ENCODE assay signal across 13 cellular contexts in genomic region chr12:6840428-6841138, GRCh38. TPM values are rescaled to one million over a fixed set of nuclear protein-coding genes. Genes with fewer than 3 reads are reported as not detected.
DNase-seq lines count a peak whose midpoint lies in the region; ATAC-seq and TF ChIP-seq lines count a peak whose summit lies in the region.
"Had no signal": no experiment of that assay in that cellular context is flagged by ENCODE, and none has a peak within 500 bp of the region (broad histone marks: within the 10 kb centered on the region; RNA-seq: fewer than 3 reads in every experiment).

Gene GNB3, plus strand, starts transcription at chr12:6840925. Its CDS starts 363 bp downstream, at chr12:6841288.

- no peak within 1 kb of the TSS for H3K27ac Mint-ChIP-seq in GM23338
- H3K27ac Mint-ChIP-seq in neural crest cell (ENCODE audit: unreplicated experiment): no peak within 1 kb of the TSS
- H3K27ac Mint-ChIP-seq: natural killer cell had no signal

- H4K8ac ChIP-seq in mesenchymal stem cell (ENCODE audit: low read length): no peak within 1 kb of the TSS

- no peaks in the 10 kb centered on the region; the same call in 1 of the 2 replicates for H4K20me1 ChIP-seq in GM23338 (replicated peaks; ENCODE audit: insufficient read depth)
- H4K20me1 ChIP-seq in OCI-LY7 (ENCODE audit: insufficient read depth, low read length): no peaks in the 10 kb centered on the region

- H3K27me3 Mint-ChIP-seq in GM23338 (ENCODE audit: insufficient read depth, low read depth, poor library complexity) (peaks cover 22% of the 10 kb centered on the region), neural crest cell (ENCODE audit: low read depth) (no peaks in the 10 kb centered on the region)
- H3K27me3 Mint-ChIP-seq in activated T-cell treated with anti-CD3 and anti-CD28 coated beads, Interleukin-2, amount 50 U/mL, for 4 hours (ENCODE audit: low read depth): no peaks in the 10 kb centered on the region

- H3K27ac ChIP-seq in GM23338 (ENCODE audit: low read depth) (no peak within 1 kb of the TSS), OCI-LY7 (ENCODE audit: low read depth, low read length, poor library complexity, severe bottlenecking) (peak within 1 kb of the TSS; percentile 92), mesenchymal stem cell (ENCODE audit: low read length, poor library complexity, severe bottlenecking) (no peak within 1 kb of the TSS)
- H3K27ac ChIP-seq in effector memory CD4-positive, alpha-beta T cell (ENCODE audit: insufficient read depth, low read length, poor library complexity, severe bottlenecking): no peak within 1 kb of the TSS

- H2AFZ ChIP-seq in GM23338: no peak within 1 kb of the TSS
- no peak within 1 kb of the TSS for H2AFZ ChIP-seq in OCI-LY7 (ENCODE audit: low read length)
- no peak within 1 kb of the TSS for H2AFZ ChIP-seq in mesenchymal stem cell (ENCODE audit: low read depth, low read length)

- no peaks in the 10 kb centered on the region for H3K9me3 Mint-ChIP-seq in GM23338
- no peaks in the 10 kb centered on the region for H3K9me3 Mint-ChIP-seq in neural crest cell
- H3K9me3 Mint-ChIP-seq in activated T-cell treated with anti-CD3 and anti-CD28 coated beads, Interleukin-2, amount 50 U/mL, for 4 hours: no peaks in the 10 kb centered on the region
- H3K9me3 Mint-ChIP-seq: natural killer cell had no signal

- H3K79me1 ChIP-seq in mesenchymal stem cell (replicated peaks; ENCODE audit: low read length, poor library complexity, severe bottlenecking): peaks cover 24% of the 10 kb centered on the region

- H3K36me3 ChIP-seq in GM23338 (ENCODE audit: insufficient read depth): peaks cover 13% of the 10 kb centered on the region
- peaks cover 13% of the 10 kb centered on the region for H3K36me3 ChIP-seq in OCI-LY7 (ENCODE audit: insufficient read depth, low read length)
- H3K36me3 ChIP-seq in effector memory CD4-positive, alpha-beta T cell (ENCODE audit: control insufficient read depth, insufficient read depth, low read length): no peaks in the 10 kb centered on the region
- peaks cover 82 to 87% of the 10 kb centered on the region in 2 experiments for H3K36me3 ChIP-seq in mesenchymal stem cell (ENCODE audit: control insufficient read depth in 1 of 2, insufficient read depth in 2 of 2, low read depth in 1 of 2, low read length in 2 of 2)

- POLR2A ChIA-PET in OCI-LY7 (lab: Charles Lee): interaction anchor here (0.5 to 4.4 kb wide), 17 partner anchors 8 to 307 kb away, joined by 3 to 101 read pairs (median 4); partner anchors contain the start of genes CDCA3, COPS7A, GAPDH and LRRC23

- H3K9me3 ChIP-seq in OCI-LY7 (ENCODE audit: low read length): no peaks in the 10 kb centered on the region
- no peaks in the 10 kb centered on the region for H3K9me3 ChIP-seq in effector memory CD4-positive, alpha-beta T cell (ENCODE audit: control insufficient read depth, low read length)
- H3K9me3 ChIP-seq in mesenchymal stem cell (ENCODE audit: control insufficient read depth, low read length): no peaks in the 10 kb centered on the region

- H3K9me2 ChIP-seq in GM23338 (ENCODE audit: insufficient read depth) (no peaks in the 10 kb centered on the region), OCI-LY7 (ENCODE audit: insufficient read depth, low read length) (no peaks in the 10 kb centered on the region)

- H3K23ac ChIP-seq in mesenchymal stem cell (ENCODE audit: low read length in 2 of 2): no peak within 1 kb of the TSS

- no peak within 1 kb of the TSS for H2AK5ac ChIP-seq in mesenchymal stem cell (ENCODE audit: low read length, severe bottlenecking)

- no peak within 1 kb of the TSS for H2BK5ac ChIP-seq in mesenchymal stem cell (ENCODE audit: low read depth, low read length, poor library complexity, severe bottlenecking)

- H3K4me1 Mint-ChIP-seq in GM23338 (peaks cover 18% of the 10 kb centered on the region), neural crest cell (peaks cover 2% of the 10 kb centered on the region)
- H3K4me1 Mint-ChIP-seq in activated T-cell treated with anti-CD3 and anti-CD28 coated beads, Interleukin-2, amount 50 U/mL, for 4 hours (ENCODE audit: low read depth): no peaks in the 10 kb centered on the region
- H3K4me1 Mint-ChIP-seq: natural killer cell had no signal

- H3K9ac ChIP-seq in mesenchymal stem cell (ENCODE audit: low read length): no peak within 1 kb of the TSS

- peak within 1 kb of the TSS; percentile 12; the same call in 1 of the 3 replicates for H3K4me3 Mint-ChIP-seq in GM23338
- peak within 1 kb of the TSS; percentile 19 for H3K4me3 Mint-ChIP-seq in neural crest cell
- no peak within 1 kb of the TSS for H3K4me3 Mint-ChIP-seq in activated T-cell treated with anti-CD3 and anti-CD28 coated beads, Interleukin-2, amount 50 U/mL, for 4 hours
- H3K4me3 Mint-ChIP-seq: natural killer cell had no signal

- no peak within 1 kb of the TSS for H2BK120ac ChIP-seq in mesenchymal stem cell (ENCODE audit: low read depth, low read length)

- peaks cover 68% of the 10 kb centered on the region for H3K36me3 Mint-ChIP-seq in GM23338 (ENCODE audit: low read depth)
- peaks cover 7% of the 10 kb centered on the region for H3K36me3 Mint-ChIP-seq in neural crest cell (ENCODE audit: low read depth)
- no peaks in the 10 kb centered on the region for H3K36me3 Mint-ChIP-seq in activated T-cell treated with anti-CD3 and anti-CD28 coated beads, Interleukin-2, amount 50 U/mL, for 4 hours (ENCODE audit: insufficient read depth)
- H3K36me3 Mint-ChIP-seq: natural killer cell had no signal

- H3K79me2 ChIP-seq in GM23338 (replicated peaks; ENCODE audit: insufficient read depth) (no peaks in the 10 kb centered on the region), OCI-LY7 (ENCODE audit: insufficient read depth, low read depth, low read length) (no peaks in the 10 kb centered on the region)

- H3K4me2 ChIP-seq in GM23338 (no peak within 1 kb of the TSS), OCI-LY7 (ENCODE audit: low read length) (peak within 1 kb of the TSS; percentile 81), mesenchymal stem cell (ENCODE audit: low read length, poor library complexity, severe bottlenecking) (no peak within 1 kb of the TSS)

- intact Hi-C loops in OCI-LY7 (cut with micrococcal nuclease; ENCODE audit: unreplicated experiment): loop anchor here (1.0 kb wide), 1 partner anchor 28 kb away; no protein-coding TSS in a partner anchor

- DNase-seq in GM23338 (ENCODE audit: low spot score) (no peak), OCI-LY7 (ENCODE audit: low spot score) (peak; percentile 39), fibroblast of villous mesenchyme (ENCODE audit: low read depth) (peak; percentile 26), neural crest cell (ENCODE audit: low read depth, low spot score) (no peak), mesenchymal stem cell (no peak), CD1c-positive myeloid dendritic cell (ENCODE audit: extremely low spot score) (no peak)
- DNase-seq in effector memory CD4-positive, alpha-beta T cell: no peak
- DNase-seq in activated T-cell treated with anti-CD3 and anti-CD28 coated beads, Interleukin-2, amount 50 U/mL, for 4 hours: no peak
- DNase-seq: activated effector memory CD4-positive, alpha-beta T cell treated with anti-CD3 and anti-CD28 coated beads, Interleukin-2, amount 50 U/mL, for 16 hours; natural killer cell; stimulated activated CD4-positive, alpha-beta T cell treated with anti-CD3 and anti-CD28 coated beads, Interleukin-1b, Interleukin-23, amount 100 ng/mL, for 48 hours; T-helper 1 cell had no signal

- H2BK12ac ChIP-seq in mesenchymal stem cell (ENCODE audit: low read length in 2 of 2): no peak within 1 kb of the TSS

- BruUV-seq in OCI-LY7 (replicated peaks; lab: Mats Ljungman, UMichigan): no TSS peak

- no peak for TF ChIP-seq CTCF in GM23338 (conservative IDR thresholded peaks at IDR 0.05; ENCODE audit: low read depth in 2 of 2)
- TF ChIP-seq CTCF in OCI-LY7 (conservative IDR thresholded peaks at IDR 0.05; ENCODE audit: low read length): no peak
- no peak for TF ChIP-seq CTCF in fibroblast of villous mesenchyme (IDR thresholded peaks at IDR 0.05; ENCODE audit: insufficient read depth, low read depth, low read length)
- no peak for TF ChIP-seq CTCF in neural crest cell (conservative IDR thresholded peaks at IDR 0.05)

- H3K4me1 ChIP-seq in GM23338 (ENCODE audit: insufficient read depth) (peaks cover 5% of the 10 kb centered on the region; the same call in 1 of the 2 replicates), OCI-LY7 (ENCODE audit: insufficient read depth, low read length, poor library complexity, severe bottlenecking) (peaks cover 55% of the 10 kb centered on the region), mesenchymal stem cell (ENCODE audit: control insufficient read depth, insufficient read depth, low read depth, low read length) (no peaks in the 10 kb centered on the region)
- H3K4me1 ChIP-seq in effector memory CD4-positive, alpha-beta T cell (ENCODE audit: control insufficient read depth, insufficient read depth, low read length, poor library complexity, severe bottlenecking): no peaks in the 10 kb centered on the region

- no peak within 1 kb of the TSS for H3K4ac ChIP-seq in mesenchymal stem cell (ENCODE audit: low read depth in 1 of 2, low read length in 2 of 2)

- H2BK15ac ChIP-seq in mesenchymal stem cell (ENCODE audit: low read depth, poor library complexity, severe bottlenecking): no peak within 1 kb of the TSS

- H4K91ac ChIP-seq in mesenchymal stem cell (ENCODE audit: low read length): no peak within 1 kb of the TSS

- WGBS in mesenchymal stem cell: 87% methylated on average over 17 of the region's 18 CpGs

- no peak within 1 kb of the TSS for H3K14ac ChIP-seq in mesenchymal stem cell (ENCODE audit: low read length in 2 of 2)

- H3K4me3 ChIP-seq in GM23338 (no peak within 1 kb of the TSS), OCI-LY7 (ENCODE audit: low read depth, low read length, poor library complexity, severe bottlenecking) (peak within 1 kb of the TSS; percentile 57), fibroblast of villous mesenchyme (ENCODE audit: low read depth, low read length) (no peak within 1 kb of the TSS), mesenchymal stem cell (ENCODE audit: insufficient read depth in 1 of 2, low read depth in 1 of 2, low read length in 2 of 2) (no peak within 1 kb of the TSS)
- no peak within 1 kb of the TSS for H3K4me3 ChIP-seq in effector memory CD4-positive, alpha-beta T cell (ENCODE audit: insufficient read depth, low read depth, low read length, poor library complexity, severe bottlenecking)

- H3K27me3 ChIP-seq in GM23338 (ENCODE audit: insufficient read depth) (no peaks in the 10 kb centered on the region), mesenchymal stem cell (ENCODE audit: control insufficient read depth in 1 of 2, insufficient read depth in 1 of 2, low read length in 2 of 2) (no peaks in the 10 kb centered on the region)
- H3K27me3 ChIP-seq in effector memory CD4-positive, alpha-beta T cell (replicated peaks; ENCODE audit: control insufficient read depth, insufficient read depth, low read length, poor library complexity, severe bottlenecking): no peaks in the 10 kb centered on the region

- no peak within 1 kb of the TSS for H3K18ac ChIP-seq in mesenchymal stem cell (ENCODE audit: low read depth in 1 of 2, low read length in 2 of 2)

- ATAC-seq in GM23338: no peak
- ATAC-seq in activated T-cell treated with anti-CD3 and anti-CD28 coated beads, Interleukin-2, amount 50 U/mL, for 4 hours: no peak
- ATAC-seq: natural killer cell, sciatic nerve had no signal

- CTCF ChIA-PET in OCI-LY7 (lab: Charles Lee; ENCODE audit: unreplicated experiment): interaction anchor here (0.9 to 3.2 kb wide), 7 partner anchors 10 to 130 kb away, joined by 4 to 14 read pairs (median 7); partner anchors contain the start of genes CDCA3, MLF2, SPSB2 and USP5

- peaks cover 2% of the 10 kb centered on the region; the same call in 1 of the 2 replicates for H3F3A ChIP-seq in GM23338 (replicated peaks; ENCODE audit: low read depth)

RNA-seq across cellular contexts. Expression of gene GNB3, which starts in this region (rescaled TPM):
- total RNA-seq in GM23338 (2014; rRNA removed; shearing (Covaris generic)): 3.3 and 8.2 TPM in 2 replicates
- polyA plus RNA-seq in GM23338 (2016; fragmentation: Nextera tagmentation; extraction: Ambion mirVana): 3.6 and 5.4 TPM in 2 replicates
- 3.6 and 5.0 TPM in 2 replicates for total RNA-seq in OCI-LY7 (2014; rRNA removed; shearing (Covaris generic))
- total RNA-seq in OCI-LY7 (2022): 20.4 and 23.7 TPM in 2 replicates
- total RNA-seq in fibroblast of villous mesenchyme: 1.7 and 3.9 TPM in 2 replicates
- 21.2 and 22.2 TPM in 2 replicates for total RNA-seq in neural crest cell
- 6.0 TPM for polyA plus RNA-seq in mesenchymal stem cell (2013, experiment 1 of 2)
- polyA plus RNA-seq in mesenchymal stem cell (2013, experiment 2 of 2): 6.0 TPM
- total RNA-seq in activated T-cell treated with anti-CD3 and anti-CD28 coated beads, Interleukin-2, amount 50 U/mL, for 4 hours: under 1 TPM; 0.13 to 0.90 (median 0.38) TPM
- total RNA-seq: natural killer cell had no signal

Comparison
In these comparisons a context has a peak if more than half of its experiments do, and no peak if none do; other contexts are left out.
1. DNase-seq: peak in OCI-LY7 (single experiment) and fibroblast of villous mesenchyme (single experiment); none in GM23338 (single experiment), neural crest cell (single experiment), effector memory CD4-positive, alpha-beta T cell (0 of 3), mesenchymal stem cell (single experiment), CD1c-positive myeloid dendritic cell (single experiment) and activated T-cell treated with anti-CD3 and anti-CD28 coated beads, Interleukin-2, amount 50 U/mL, for 4 hours (single experiment).